Comparison of ENCODE assay signal across 7 cellular contexts in genomic region chr10:43594944-43595589, GRCh38. TPM values are rescaled to one million over a fixed set of nuclear protein-coding genes. Genes with fewer than 3 reads are reported as not detected.
DNase-seq lines count a peak whose midpoint lies in the region; ATAC-seq and TF ChIP-seq lines count a peak whose summit lies in the region.

No MANE protein-coding gene starts in this region.

- H3K27me3 ChIP-seq in duodenal mucosa (ENCODE audit: control insufficient read depth in 1 of 2, insufficient read depth in 2 of 2, low read length in 2 of 2), result no peaks in the 10 kb centered on the region
- peaks cover 0 to 2% (median 0%) of the 10 kb centered on the region in 3 donors for H3K27me3 ChIP-seq in psoas muscle (ENCODE audit: insufficient read depth in 3 of 3, low read length in 2 of 3)
- no peaks in the 10 kb centered on the region for H3K27me3 ChIP-seq in endodermal cell (ENCODE audit: control insufficient read depth, insufficient read depth, low read length, poor library complexity, severe bottlenecking)

- no TSS peak for BruUV-seq in OCI-LY7 (replicated peaks; lab: Mats Ljungman, UMichigan)

- peak overlapping the region; percentile 64 for H3K4me2 ChIP-seq in OCI-LY7 (ENCODE audit: low read length)

- DNase-seq in OCI-LY7 (ENCODE audit: low spot score), result peak; percentile 43
- DNase-seq in psoas muscle, result no peak
- DNase-seq in endodermal cell, result no peak
- DNase-seq in pons (ENCODE audit: low spot score), result no peak

- H2AFZ ChIP-seq in OCI-LY7 (ENCODE audit: low read length), result peak overlapping the region; percentile 60

- peaks cover 6% of the 10 kb centered on the region for H3K27me3 Mint-ChIP-seq in endodermal cell (ENCODE audit: insufficient read depth)

- H3K27ac ChIP-seq in OCI-LY7 (ENCODE audit: low read depth, low read length, poor library complexity, severe bottlenecking) (no peak overlapping the region), duodenal mucosa (ENCODE audit: low read depth, low read length) (no peak overlapping the region), psoas muscle (no peak overlapping the region), endodermal cell (ENCODE audit: low read depth, low read length) (no peak overlapping the region)

- ATAC-seq in GM18870 (IDR thresholded peaks at IDR 0.05; ENCODE audit: unreplicated experiment) (peak; percentile 98), HG02798 (IDR thresholded peaks at IDR 0.05; ENCODE audit: poor library complexity, unreplicated experiment) (peak; percentile 96), psoas muscle (no peak)

- H3K36me3 Mint-ChIP-seq in endodermal cell (ENCODE audit: low read depth), result no peaks in the 10 kb centered on the region

- TF ChIP-seq CTCF in OCI-LY7 (conservative IDR thresholded peaks at IDR 0.05; ENCODE audit: low read length), result no peak
- TF ChIP-seq CTCF in psoas muscle (IDR thresholded peaks at IDR 0.05), result no peak
- no peak for TF ChIP-seq CTCF in endodermal cell (conservative IDR thresholded peaks at IDR 0.05)

- peaks cover 41% of the 10 kb centered on the region for H3K9me3 Mint-ChIP-seq in endodermal cell

- H3K4me3 ChIP-seq in OCI-LY7 (ENCODE audit: low read depth, low read length, poor library complexity, severe bottlenecking) (peak overlapping the region; percentile 53), duodenal mucosa (ENCODE audit: low read depth in 1 of 2, low read length in 2 of 2) (peak overlapping the region; percentile 48 to 61), psoas muscle (peak overlapping the region; percentile 27), endodermal cell (ENCODE audit: low read length) (no peak overlapping the region)

- H3K9ac ChIP-seq in duodenal mucosa (ENCODE audit: low read depth in 1 of 2, low read length in 2 of 2) (peak overlapping the region in 1 of 2 donors; percentile 21), endodermal cell (ENCODE audit: extremely low read depth, low read length, poor library complexity, severe bottlenecking) (no peak overlapping the region)

- H3K9me2 ChIP-seq in OCI-LY7 (ENCODE audit: insufficient read depth, low read length), result no peaks in the 10 kb centered on the region

- 24 to 33% (median 30%) methylated on average over 8 of the region's 8 CpGs for WGBS in psoas muscle, 3 donors
- 71 to 72% methylated on average over 6 to 8 of the region's 8 CpGs for WGBS in endodermal cell (ENCODE audit: insufficient coverage in 1 of 2, insufficient read length in 1 of 2), 2 experiments

- intact Hi-C loops in OCI-LY7 (cut with micrococcal nuclease; ENCODE audit: unreplicated experiment) (no loop called here), psoas muscle (cut with DNase I) (no loop called here)

- no peaks in the 10 kb centered on the region for H3K4me1 Mint-ChIP-seq in endodermal cell

- no peaks in the 10 kb centered on the region for H4K20me1 ChIP-seq in OCI-LY7 (ENCODE audit: insufficient read depth, low read length)

- POLR2A ChIA-PET in OCI-LY7 (lab: Charles Lee), result interaction anchor here (0.6 to 0.9 kb wide), 4 partner anchors 14 to 555 kb away, joined by 3 to 4 read pairs (median 4); no protein-coding TSS in a partner anchor

- no peak overlapping the region for H3K4me3 Mint-ChIP-seq in endodermal cell

- H3K27ac Mint-ChIP-seq in endodermal cell, result no peak overlapping the region

- peaks cover 11% of the 10 kb centered on the region for H3K4me1 ChIP-seq in OCI-LY7 (ENCODE audit: insufficient read depth, low read length, poor library complexity, severe bottlenecking)
- peaks cover 18 to 21% of the 10 kb centered on the region in 2 donors for H3K4me1 ChIP-seq in duodenal mucosa (ENCODE audit: control insufficient read depth in 1 of 2, insufficient read depth in 2 of 2, low read length in 2 of 2)
- H3K4me1 ChIP-seq in psoas muscle, result no peaks in the 10 kb centered on the region
- H3K4me1 ChIP-seq in endodermal cell (ENCODE audit: control insufficient read depth, insufficient read depth, low read length), result no peaks in the 10 kb centered on the region

- H3K9me3 ChIP-seq in OCI-LY7 (ENCODE audit: low read length) (0 out of 2 replicates have a peak, but pooled peaks cover 5% of the 10 kb centered on the region), duodenal mucosa (ENCODE audit: control insufficient read depth in 1 of 2, low read length in 2 of 2) (no peaks in the 10 kb centered on the region), psoas muscle (no peaks in the 10 kb centered on the region), endodermal cell (ENCODE audit: control insufficient read depth, low read length) (peaks cover 24% of the 10 kb centered on the region)

- CTCF ChIA-PET in OCI-LY7 (lab: Charles Lee; ENCODE audit: unreplicated experiment), result no interaction called here

- H3K79me2 ChIP-seq in OCI-LY7 (ENCODE audit: insufficient read depth, low read depth, low read length), result no peaks in the 10 kb centered on the region

- H3K36me3 ChIP-seq in OCI-LY7 (ENCODE audit: insufficient read depth, low read length) (no peaks in the 10 kb centered on the region), duodenal mucosa (ENCODE audit: control insufficient read depth in 1 of 2, insufficient read depth in 2 of 2, low read length in 2 of 2) (no peaks in the 10 kb centered on the region), psoas muscle (ENCODE audit: insufficient read depth in 1 of 2, low read depth in 1 of 2) (no peaks in the 10 kb centered on the region), endodermal cell (ENCODE audit: control insufficient read depth, insufficient read depth, low read length) (no peaks in the 10 kb centered on the region)

RNA-seq across cellular contexts. Expression of gene ZNF485, which starts 11.2 kb away (rescaled TPM):
- 2.9 and 9.9 TPM in 2 replicates for total RNA-seq in OCI-LY7 (2014; rRNA removed; shearing (Covaris generic))
- total RNA-seq in OCI-LY7 (2022) (6.4 and 7.9 TPM in 2 replicates), psoas muscle (1 to 10 TPM; 3.4 to 6.4 (median 3.9) TPM), endodermal cell (1 to 10 TPM; 3.6 to 4.3 TPM)
- 1 to 10 TPM; 3.1 to 8.2 (median 7.0) TPM for polyA plus RNA-seq in psoas muscle
- polyA plus RNA-seq in endodermal cell (2013, experiment 1 of 2), result 5.0 TPM
- polyA plus RNA-seq in endodermal cell (2013, experiment 2 of 2), result 4.0 TPM

RNA-seq across cellular contexts. Expression of gene ZNF239, which starts 20.7 kb away (rescaled TPM):
- not detected in 2 replicates for total RNA-seq in OCI-LY7 (2014; rRNA removed; shearing (Covaris generic))
- not detected in 2 replicates for total RNA-seq in OCI-LY7 (2022)
- 1 to 10 TPM; 3.5 to 5.3 (median 4.2) TPM for total RNA-seq in psoas muscle
- 1 to 10 TPM; 3.2 to 8.3 (median 7.1) TPM for polyA plus RNA-seq in psoas muscle
- total RNA-seq in endodermal cell, result 1 to 10 TPM; 6.2 TPM
- 4.9 TPM for polyA plus RNA-seq in endodermal cell (2013, experiment 1 of 2)
- 4.8 TPM for polyA plus RNA-seq in endodermal cell (2013, experiment 2 of 2)

RNA-seq across cellular contexts. Expression of gene ZNF32, which starts 53.6 kb away (rescaled TPM):
- total RNA-seq in OCI-LY7 (2014; rRNA removed; shearing (Covaris generic)), result not detected in 2 replicates
- total RNA-seq in OCI-LY7 (2022) (not detected in 2 replicates), psoas muscle (10 to 100 TPM; 46.5 to 55.5 (median 50.5) TPM), endodermal cell (10 to 100 TPM; 21.4 to 29.0 TPM)
- 100 to 1,000 TPM in 1 of 3 donors, 10 to 100 TPM in 2; 69.9 to 145 (median 75.9) TPM for polyA plus RNA-seq in psoas muscle
- polyA plus RNA-seq in endodermal cell (2013, experiment 1 of 2), result 45.6 TPM
- polyA plus RNA-seq in endodermal cell (2013, experiment 2 of 2), result 40.1 TPM

Comparison
In these comparisons a context has a peak if more than half of its experiments do, and no peak if none do; other contexts are left out.
1. ATAC-seq: peak in GM18870 (single experiment) and HG02798 (single experiment); none in psoas muscle (0 of 4).
2. RNA of gene ZNF239, which starts 20.7 kb away (total RNA-seq): 6.2 TPM in endodermal cell and 3.5 to 5.3 TPM in psoas muscle; not detected in OCI-LY7; every median in the first group is over 4 times any median in the second.
3. RNA of gene ZNF32, which starts 53.6 kb away (total RNA-seq): 46.5 to 55.5 TPM in psoas muscle and 21.4 to 29.0 TPM in endodermal cell; not detected in OCI-LY7; every median in the first group is over 10 times any median in the second.